Comparison of ENCODE assay signal across 8 cellular contexts in the genomic region with DNA sequence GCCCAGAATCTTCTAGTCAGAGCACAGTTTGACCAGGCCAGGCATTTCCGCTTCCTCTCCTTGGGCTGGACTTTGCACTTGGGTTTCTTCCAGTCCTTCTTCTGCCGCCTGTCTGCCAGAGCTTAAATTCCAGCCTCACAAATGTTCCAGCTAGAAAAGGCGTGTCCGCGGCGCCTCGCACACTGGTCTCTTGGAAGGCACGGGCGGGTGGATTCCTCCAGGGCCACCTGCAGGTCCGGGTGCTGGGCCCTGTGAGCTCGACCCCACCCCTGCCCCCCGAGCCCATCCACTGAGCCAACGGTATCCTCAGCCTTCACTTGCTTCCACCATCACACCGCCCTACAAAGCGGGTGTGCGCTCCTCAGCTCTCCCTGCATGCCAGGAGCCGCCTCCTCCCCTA.
"Had no signal": no experiment of that assay in that cellular context is flagged by ENCODE, and none has a peak within 500 bp of the region (broad histone marks: within the 10 kb centered on the region; RNA-seq: fewer than 3 reads in every experiment).

No MANE protein-coding gene starts in this region.

- H3K4me2 ChIP-seq: GM23338 had no signal

- H3K4me1 Mint-ChIP-seq: GM23338, H9, IgD-negative memory B cell had no signal

- H3K27me3 Mint-ChIP-seq: IgD-negative memory B cell had no signal

- ATAC-seq: GM23338 had no signal

- H3K27ac Mint-ChIP-seq: GM23338, H9, IgD-negative memory B cell had no signal

- H3K4me3 ChIP-seq: GM23338 had no signal

- H3K4me3 Mint-ChIP-seq: GM23338, H9 had no signal

- FAIRE-seq: H1, H54, HTR-8/SVneo had no signal

- H2AFZ ChIP-seq: GM23338 had no signal

- H3K36me3 Mint-ChIP-seq: IgD-negative memory B cell had no signal

- DNase-seq: H9, HCEC 1CT, KBM-7 had no signal
